25 cellular contexts compared by ENCODE assay signal in genomic region chr4:135385830-135386581, GRCh38.
"Had no signal": no experiment of that assay in that cellular context is flagged by ENCODE, and none has a peak within 500 bp of the region (broad histone marks: within the 10 kb centered on the region; RNA-seq: fewer than 3 reads in every experiment).

No MANE protein-coding gene starts in this region.

- H3K4me2 ChIP-seq: KMS-11 had no signal

- H3K4me1 ChIP-seq: Peyer's patch, SJCRH30 had no signal

- H3K27ac Mint-ChIP-seq: activated B cell treated with CpG ODN at 0.5 μM for 24 hours; activated CD4-positive, alpha-beta T cell treated with anti-CD3 and anti-CD28 coated beads, Interleukin-2, amount 10 ng/mL, durations not matched to agents 24 days and 14 days; activated naive CD4-positive, alpha-beta T cell treated with anti-CD3 and anti-CD28 coated beads for 36 hours; activated naive CD8-positive, alpha-beta T cell; activated T-helper 17 cell treated with anti-CD3 and anti-CD28 coated beads, Interleukin-2, amount 50 U/mL, for 72 hours; T-helper 1 cell treated with Interleukin-12 subunit alpha and Interleukin-12 subunit beta and Interleukin-4 antibody, amounts not matched to agents 30 μg/mL and 1 μg/mL, for 36 hours had no signal

- H3K4me3 ChIP-seq: Peyer's patch, SJCRH30 had no signal

- DNase-seq: activated B cell treated with CpG ODN at 0.5 μM for 24 hours; activated CD4-positive, alpha-beta T cell treated with anti-CD3 and anti-CD28 coated beads for 1 hour; activated CD4-positive, alpha-beta T cell treated with anti-CD3 and anti-CD28 coated beads, Interleukin-2, amount 10 ng/mL, durations not matched to agents 24 days and 14 days; activated CD4-positive, alpha-beta T cell treated with anti-CD3 and anti-CD28 coated beads, Interleukin-2, amount 50 U/mL, for 48 hours; activated gamma-delta T cell; activated naive CD4-positive, alpha-beta T cell treated with anti-CD3 and anti-CD28 coated beads for 36 hours; activated T-cell treated with anti-CD3 and anti-CD28 coated beads, Interleukin-2, amount 50 U/mL, for 48 hours; cerebellar nuclear complex; NCI-H1092; NCI-H1417; NCI-H1694; NCI-H2029; NCI-H2107; NCI-H345; NCI-H510A; NCI-H69; Peyer's patch; Right ventricle myocardium superior; SJCRH30; T-helper 9 cell had no signal

- H3K27ac ChIP-seq: KMS-11, Peyer's patch, RWPE1, SJCRH30 had no signal

- H3K27me3 Mint-ChIP-seq: activated B cell treated with CpG ODN at 0.5 μM for 24 hours; activated CD4-positive, alpha-beta T cell treated with anti-CD3 and anti-CD28 coated beads, Interleukin-2, amount 10 ng/mL, durations not matched to agents 24 days and 14 days; activated naive CD8-positive, alpha-beta T cell; activated T-helper 17 cell treated with anti-CD3 and anti-CD28 coated beads, Interleukin-2, amount 50 U/mL, for 72 hours had no signal

- H3K27me3 ChIP-seq: Peyer's patch, SJCRH30 had no signal

- H3K36me3 ChIP-seq: Peyer's patch, SJCRH30 had no signal

- H3K9me3 ChIP-seq: Peyer's patch, SJCRH30 had no signal

- ATAC-seq: activated T-helper 17 cell treated with anti-CD3 and anti-CD28 coated beads, Interleukin-2, amount 50 U/mL, for 72 hours had no signal

- H3K9ac ChIP-seq: KMS-11 had no signal

- H3K4me3 Mint-ChIP-seq: activated B cell treated with CpG ODN at 0.5 μM for 24 hours; activated CD4-positive, alpha-beta T cell treated with anti-CD3 and anti-CD28 coated beads, Interleukin-2, amount 10 ng/mL, durations not matched to agents 24 days and 14 days; activated naive CD4-positive, alpha-beta T cell treated with anti-CD3 and anti-CD28 coated beads for 36 hours; activated naive CD8-positive, alpha-beta T cell; activated T-helper 17 cell treated with anti-CD3 and anti-CD28 coated beads, Interleukin-2, amount 50 U/mL, for 72 hours; T-helper 1 cell treated with Interleukin-12 subunit alpha and Interleukin-12 subunit beta and Interleukin-4 antibody, amounts not matched to agents 30 μg/mL and 1 μg/mL, for 36 hours had no signal

- H3K36me3 Mint-ChIP-seq: activated naive CD8-positive, alpha-beta T cell had no signal

- H3K4me1 Mint-ChIP-seq: activated B cell treated with CpG ODN at 0.5 μM for 24 hours; activated CD4-positive, alpha-beta T cell treated with anti-CD3 and anti-CD28 coated beads, Interleukin-2, amount 10 ng/mL, durations not matched to agents 24 days and 14 days; activated T-helper 17 cell treated with anti-CD3 and anti-CD28 coated beads, Interleukin-2, amount 50 U/mL, for 72 hours had no signal
